In genomic region chr16:85349413-85350145, GRCh38 we compare ENCODE assay signal across 16 cellular contexts.
DNase-seq lines count a peak whose midpoint lies in the region; ATAC-seq and TF ChIP-seq lines count a peak whose summit lies in the region.
"Had no signal": no experiment of that assay in that cellular context is flagged by ENCODE, and none has a peak within 500 bp of the region (broad histone marks: within the 10 kb centered on the region; RNA-seq: fewer than 3 reads in every experiment).

No MANE protein-coding gene starts in this region.

- 72 to 73% methylated on average over 18 to 24 of the region's 24 CpGs for WGBS in body of pancreas, 2 donors

- intact Hi-C loops in body of pancreas (cut with DNase I), result no loop called here
- intact Hi-C loops in gastrocnemius medialis (cut with DNase I; ENCODE audit: low total_unique reads), result loop anchor here (5.0 kb wide), 1 partner anchor 72 kb away; no protein-coding TSS in a partner anchor
- intact Hi-C loops in left ventricle myocardium superior (cut with micrococcal nuclease), result no loop called here

- H3K36me3 ChIP-seq in body of pancreas (replicated peaks in 1 of 2; ENCODE audit: insufficient read depth in 1 of 2, low read depth in 2 of 2) (no peaks in the 10 kb centered on the region), gastrocnemius medialis (no peaks in the 10 kb centered on the region)
- H3K36me3 ChIP-seq: esophagus muscularis mucosa, heart left ventricle, upper lobe of right lung had no signal

- no peaks in the 10 kb centered on the region for H3K27me3 ChIP-seq in body of pancreas
- H3K27me3 ChIP-seq in gastrocnemius medialis, result no peaks in the 10 kb centered on the region
- H3K27me3 ChIP-seq: esophagus muscularis mucosa, heart left ventricle, SJSA1, upper lobe of right lung had no signal

- H3K4me3 ChIP-seq in body of pancreas (no peak overlapping the region), gastrocnemius medialis (no peak overlapping the region)
- H3K4me3 ChIP-seq: A549, coronary artery, esophagus muscularis mucosa, heart left ventricle, SJSA1, upper lobe of right lung had no signal

- TF ChIP-seq POLR2A in body of pancreas (IDR thresholded peaks at IDR 0.05), result no peak
- no peak for TF ChIP-seq POLR2A in gastrocnemius medialis (IDR thresholded peaks at IDR 0.05)

- peaks cover 31% of the 10 kb centered on the region for H3K4me1 ChIP-seq in body of pancreas
- H3K4me1 ChIP-seq in gastrocnemius medialis, result peaks cover 26% of the 10 kb centered on the region in 2 donors

- in situ Hi-C loops in gastrocnemius medialis (cut with MboI; ENCODE audit: low sequenced_read_pairs in 4 of 4), result no loop called here
- in situ Hi-C loops in KBM-7 (cut with MboI; ENCODE audit: low pct_unique_long_range_greater_than_20kb, low sequenced_read_pairs), result no loop called here

- TF ChIP-seq CTCF in body of pancreas (IDR thresholded peaks at IDR 0.05) (no peak), gastrocnemius medialis (IDR thresholded peaks at IDR 0.05 in 4 of 5, conservative IDR thresholded peaks at IDR 0.05 in 1 of 5) (no peak)

- ATAC-seq in body of pancreas (peak; percentile 17), gastrocnemius medialis (peak; percentile 37 to 52), GM21526 (IDR thresholded peaks at IDR 0.05; ENCODE audit: low FRiP score, unreplicated experiment) (no peak), left ventricle myocardium superior (no peak)
- ATAC-seq: A549, heart left ventricle, upper lobe of right lung had no signal

- H3K9me3 ChIP-seq in body of pancreas (no peaks in the 10 kb centered on the region), gastrocnemius medialis (no peaks in the 10 kb centered on the region)
- H3K9me3 ChIP-seq: A549, esophagus muscularis mucosa, SJSA1, upper lobe of right lung had no signal

- H3K27ac ChIP-seq in body of pancreas, result peak overlapping the region; percentile 75 to 88 (median 86)
- H3K27ac ChIP-seq in gastrocnemius medialis, result peak overlapping the region; percentile 56 to 74 (median 56)
- H3K27ac ChIP-seq: SJSA1, upper lobe of right lung had no signal

- DNase-seq in NCI-H146 (lab: John Stamatoyannopoulos, UW) (peak; percentile 17), NCI-H146 treated with DMSO at 0.1 percent for 48 hours (lab: John Stamatoyannopoulos, UW; ENCODE audit: unreplicated experiment) (no peak), NCI-H446 treated with DMSO at 0.1 percent for 48 hours (lab: John Stamatoyannopoulos, UW) (peak; percentile 49), body of pancreas (no peak), gastrocnemius medialis (peak; percentile 33 to 63), KBM-7 (no peak), left ventricle myocardium superior (no peak)
- DNase-seq: activated effector memory CD4-positive, alpha-beta T cell treated with Interleukin-2 at 50 U/mL for 16 hours; stimulated activated CD4-positive, alpha-beta T cell treated with anti-CD3 and anti-CD28 coated beads, Interleukin-4, amount 100 ng/mL, for 4 hours; upper lobe of right lung had no signal

Comparison
In these comparisons a context has a peak if more than half of its experiments do, and no peak if none do; other contexts are left out.
1. DNase-seq: peak in NCI-H146 (single experiment), NCI-H446 treated with DMSO at 0.1 percent for 48 hours (single experiment) and gastrocnemius medialis (2 of 2); none in NCI-H146 treated with DMSO at 0.1 percent for 48 hours (single experiment), body of pancreas (0 of 4), KBM-7 (single experiment) and left ventricle myocardium superior (single experiment).
2. ATAC-seq: peak in body of pancreas (single experiment) and gastrocnemius medialis (2 of 2); none in GM21526 (single experiment) and left ventricle myocardium superior (single experiment).